In genomic region chr2:25966531-25967265, GRCh38 we compare ENCODE assay signal across 29 cellular contexts. TPM values are rescaled to one million over a fixed set of nuclear protein-coding genes. Genes with fewer than 3 reads are reported as not detected.
DNase-seq lines count a peak whose midpoint lies in the region; ATAC-seq, FAIRE-seq and TF ChIP-seq lines count a peak whose summit lies in the region.
"Had no signal": no experiment of that assay in that cellular context is flagged by ENCODE, and none has a peak within 500 bp of the region (broad histone marks: within the 10 kb centered on the region; RNA-seq: fewer than 3 reads in every experiment).

No MANE protein-coding gene starts in this region.

- in situ Hi-C loops in HepG2 (cut with HindIII; ENCODE audit: extremely low pct_ligation_motif_present, low pct_unique_long_range_greater_than_20kb), result no loop called here

- no peaks in the 10 kb centered on the region for H3K4me1 ChIP-seq in HepG2 (ENCODE audit: insufficient read depth, low read length)
- no peaks in the 10 kb centered on the region for H3K4me1 ChIP-seq in right lobe of liver
- no peaks in the 10 kb centered on the region for H3K4me1 ChIP-seq in kidney (ENCODE audit: control insufficient read depth in 1 of 2, insufficient read depth in 1 of 2, low read depth in 1 of 2, low read length in 2 of 2)

- H4K20me1 ChIP-seq in HepG2 (ENCODE audit: insufficient read depth, low read length), result no peaks in the 10 kb centered on the region

- intact Hi-C loops in HepG2 (cut with micrococcal nuclease; ENCODE audit: unreplicated experiment) (no loop called here), right lobe of liver (cut with DNase I) (no loop called here), kidney (cut with DNase I) (no loop called here)

- FAIRE-seq in HepG2 (lab: Jason Lieb, UNC), result no peak
- FAIRE-seq in kidney (lab: Jason Lieb, UNC), result no peak
- FAIRE-seq: colon, frontal cortex, GM12878, H54, TTC549 had no signal

- 89% methylated on average over 7 of the region's 7 CpGs for whole genome bisulfite sequencing in HepG2 (ENCODE audit: low lambda C conversion rate)
- WGBS in right lobe of liver (ENCODE audit: insufficient coverage, low coverage, low lambda C conversion rate, missing lambda C conversion rate), result 94% methylated on average over 3 of the region's 7 CpGs

- ATAC-seq in HepG2, result peak; percentile 51
- ATAC-seq in right lobe of liver, result no peak
- ATAC-seq: activated CD4-positive, alpha-beta T cell treated with anti-CD3 and anti-CD28 coated beads for 36 hours; mucosa of descending colon had no signal

- H3K9me3 ChIP-seq in HepG2 (ENCODE audit: low read length) (no peaks in the 10 kb centered on the region), right lobe of liver (no peaks in the 10 kb centered on the region), kidney (ENCODE audit: control insufficient read depth in 1 of 2, low read length in 2 of 2) (no peaks in the 10 kb centered on the region)
- H3K9me3 ChIP-seq: esophagus squamous epithelium, mucosa of descending colon had no signal

- no peaks in the 10 kb centered on the region for H3K79me2 ChIP-seq in HepG2 (ENCODE audit: insufficient read depth, low read length)
- H3K79me2 ChIP-seq: hepatocyte had no signal

- H3K4me2 ChIP-seq in HepG2 (ENCODE audit: low read depth, low read length), result no peak overlapping the region
- H3K4me2 ChIP-seq: hepatocyte, PC-9 had no signal

- CTCF ChIA-PET in HepG2 (lab: Yijun Ruan, JAX; ENCODE audit: low intra/inter-chr PET ratio, low total read pairs), result no interaction called here

- H3K27me3 ChIP-seq in HepG2 (ENCODE audit: control insufficient read depth in 1 of 2, insufficient read depth in 2 of 2, low read length in 2 of 2) (no peaks in the 10 kb centered on the region), right lobe of liver (no peaks in the 10 kb centered on the region)
- H3K27me3 ChIP-seq: brain microvascular endothelial cell, esophagus squamous epithelium, hepatocyte had no signal

- POLR2A ChIA-PET in HepG2 (lab: Yijun Ruan, JAX), result no interaction called here

- no peak overlapping the region for H2AFZ ChIP-seq in HepG2 (ENCODE audit: low read length)
- H2AFZ ChIP-seq: hepatocyte, PC-9 had no signal

- no peak overlapping the region for H3K9ac ChIP-seq in HepG2 (ENCODE audit: insufficient read depth, low read depth, low read length)
- no peak overlapping the region for H3K9ac ChIP-seq in kidney (ENCODE audit: low read length in 2 of 2)

- H3K4me3 ChIP-seq in HepG2 (replicated peaks in 1 of 3; ENCODE audit: insufficient read depth in 1 of 3, low read depth in 2 of 3, low read length in 3 of 3) (no peak overlapping the region), right lobe of liver (no peak overlapping the region), kidney (ENCODE audit: low read length in 2 of 2) (no peak overlapping the region)
- H3K4me3 ChIP-seq: esophagus squamous epithelium, GM12878, hepatocyte, mucosa of descending colon, PC-9 had no signal

- BruUV-seq in HepG2 (replicated peaks; lab: Mats Ljungman, UMichigan), result no TSS peak

- H3K27ac ChIP-seq in HepG2 (ENCODE audit: extremely low read length, insufficient read depth, low read length) (no peak overlapping the region), right lobe of liver (no peak overlapping the region), kidney (ENCODE audit: low read depth in 2 of 2, low read length in 2 of 2) (no peak overlapping the region)
- H3K27ac ChIP-seq: brain microvascular endothelial cell, esophagus squamous epithelium, hepatocyte, PC-9 had no signal

- no peak for DNase-seq in HepG2 (ENCODE audit: low spot score)
- no peak for DNase-seq in right lobe of liver
- DNase-seq in SK-N-DZ (ENCODE audit: low spot score), result peak; percentile 84
- peak; percentile 9 for DNase-seq in kidney
- DNase-seq in ecto neural progenitor cell (ENCODE audit: low spot score), result no peak
- no peak for DNase-seq in activated CD4-positive, alpha-beta T cell treated with anti-CD3 and anti-CD28 coated beads, Interleukin-2, amount 50 U/mL, for 1 hour
- no peak for DNase-seq in NCI-H748 (lab: John Stamatoyannopoulos, UW; ENCODE audit: unreplicated experiment)
- no peak for DNase-seq in NCI-H226
- DNase-seq: activated CD4-positive, alpha-beta T cell treated with anti-CD3 and anti-CD28 coated beads for 36 hours; activated CD8-positive, alpha-beta memory T cell treated with anti-CD3 and anti-CD28 coated beads for 24 hours; activated gamma-delta T cell treated with Interleukin-2 at 50 U/mL for 16 hours; activated T-cell treated with anti-CD3 and anti-CD28 coated beads, Interleukin-2, amount 50 U/mL, for 24 hours; brain microvascular endothelial cell; Calu3; esophagus squamous epithelium; immature natural killer cell; mucosa of descending colon; NCI-H1105 treated with DMSO at 0.1 percent for 48 hours; NCI-H2029; NCI-H345; PC-9; stimulated activated CD8-positive, alpha-beta memory T cell treated with anti-CD3 and anti-CD28 coated beads, Interleukin-4, amount 100 ng/mL, for 48 hours; T-helper 1 cell had no signal

- H3K36me3 ChIP-seq in HepG2 (replicated peaks in 1 of 2; ENCODE audit: control insufficient read depth in 1 of 2, insufficient read depth in 2 of 2, low read length in 2 of 2), result no peaks in the 10 kb centered on the region; a peak in 1 of 5 replicates
- H3K36me3 ChIP-seq in right lobe of liver, result no peaks in the 10 kb centered on the region
- H3K36me3 ChIP-seq in kidney (ENCODE audit: control insufficient read depth in 1 of 2, insufficient read depth in 2 of 2, low read length in 2 of 2), result no peaks in the 10 kb centered on the region
- H3K36me3 ChIP-seq: esophagus squamous epithelium had no signal

- no peak for TF ChIP-seq RAD21 in HepG2 (CRISPR knock-in tag; IDR thresholded peaks at IDR 0.05)

- TF ChIP-seq CTCF in HepG2 (CRISPR knock-in tag; IDR thresholded peaks at IDR 0.05) (no peak), right lobe of liver (IDR thresholded peaks at IDR 0.05) (no peak), kidney (IDR thresholded peaks at IDR 0.05; ENCODE audit: borderline replicate concordance, extremely low read depth, insufficient read depth) (no peak)

- TF ChIP-seq EP300 in HepG2 (IDR thresholded peaks at IDR 0.05; ENCODE audit: low read depth in 2 of 2, low read length in 2 of 2) (no peak), HepG2 (CRISPR knock-in tag; IDR thresholded peaks at IDR 0.05; ENCODE audit: borderline replicate concordance) (no peak)

- no peak for TF ChIP-seq POLR2A in HepG2 (IDR thresholded peaks at IDR 0.05; ENCODE audit: insufficient read depth in 1 of 2, low read depth in 2 of 2, low read length in 2 of 2)
- no peak for TF ChIP-seq POLR2A in right lobe of liver (IDR thresholded peaks at IDR 0.05)

TF ChIP-seq in HepG2, 621 proteins besides CTCF, POLR2A, EP300 and RAD21 (continues in another document):
- no peak for TF ChIP-seq ZFP1 (CRISPR knock-in tag; IDR thresholded peaks at IDR 0.05)
- no peak for TF ChIP-seq ZNF431 (CRISPR knock-in tag; IDR thresholded peaks at IDR 0.05; ENCODE audit: borderline replicate concordance, low read depth)
- no peak for TF ChIP-seq ARNT (IDR thresholded peaks at IDR 0.05)
- no peak for TF ChIP-seq ZBTB33 (CRISPR knock-in tag; IDR thresholded peaks at IDR 0.05)

RNA-seq across cellular contexts. Expression of gene KIF3C, which starts 15.6 kb away (rescaled TPM):
- 3.4 and 3.6 TPM in 2 replicates for total RNA-seq in HepG2 (2016; rRNA removed; fragmentation: Illumina TruSeq; extraction: Trizol)
- 2.6 and 3.1 TPM in 2 replicates for total RNA-seq in HepG2 (2016; cell fraction: cytosol; rRNA removed; fragmentation: Illumina TruSeq; extraction: Trizol; ENCODE audit: low read depth)
- 3.3 and 4.2 TPM in 2 replicates for total RNA-seq in HepG2 (2016; cell fraction: insoluble cytoplasmic fraction; rRNA removed; fragmentation: Illumina TruSeq; extraction: Trizol)
- total RNA-seq in HepG2 (2016; cell fraction: membrane; rRNA removed; fragmentation: Illumina TruSeq; extraction: Trizol), result 6.0 and 7.0 TPM in 2 replicates
- 3.7 TPM in 2 replicates for total RNA-seq in HepG2 (2016; cell fraction: nucleus; rRNA removed; fragmentation: Illumina TruSeq; extraction: Trizol)
- 4.8 and 4.9 TPM in 2 replicates for polyA plus RNA-seq in HepG2 (2011; rRNA removed)
- 3.8 and 4.0 TPM in 2 replicates for polyA plus RNA-seq in HepG2 (2011; cell fraction: cytosol; rRNA removed)
- 3.6 and 4.6 TPM in 2 replicates for polyA plus RNA-seq in HepG2 (2011; cell fraction: nucleus; rRNA removed)
- 7.3 and 11.4 TPM in 2 replicates for polyA plus RNA-seq in HepG2 (2012)
- 2.1 and 2.7 TPM in 2 replicates for polyA plus RNA-seq in HepG2 (2016; cell fraction: cytosol; fragmentation: Illumina TruSeq; extraction: Trizol; ENCODE audit: low read depth)
- polyA plus RNA-seq in HepG2 (2016; cell fraction: insoluble cytoplasmic fraction; fragmentation: Illumina TruSeq; extraction: Trizol; ENCODE audit: low read depth), result 3.7 and 4.9 TPM in 2 replicates
- polyA plus RNA-seq in HepG2 (2016; cell fraction: membrane; fragmentation: Illumina TruSeq; extraction: Trizol; ENCODE audit: low read depth), result 6.1 and 6.3 TPM in 2 replicates
- polyA plus RNA-seq in HepG2 (2016; cell fraction: nucleus; fragmentation: Illumina TruSeq; extraction: Trizol; ENCODE audit: insufficient read depth, low read depth), result 4.6 and 4.7 TPM in 2 replicates
- 2.6 and 8.0 TPM in 2 replicates for polyA minus RNA-seq in HepG2 (2011; rRNA and poly(A)+ RNA removed; ENCODE audit: low replicate concordance)
- 3.7 and 5.7 TPM in 2 replicates for polyA minus RNA-seq in HepG2 (2011; cell fraction: cytosol; rRNA and poly(A)+ RNA removed)
- polyA minus RNA-seq in HepG2 (2011; cell fraction: nucleus; rRNA and poly(A)+ RNA removed), result 5.5 and 7.8 TPM in 2 replicates
- total RNA-seq in right lobe of liver, result 1 to 10 TPM in 3 of 6 experiments, under 1 TPM in 3; 0.88 to 2.2 (median 1.0) TPM
- 12.0 and 16.5 TPM in 2 replicates for polyA plus RNA-seq in SK-N-DZ (2014; cell fraction: cytosol; rRNA removed)
- polyA plus RNA-seq in SK-N-DZ (2014; cell fraction: nucleus; rRNA removed), result 6.2 and 7.4 TPM in 2 replicates
- 4.8 TPM for total RNA-seq in kidney
- polyA plus RNA-seq in kidney (ENCODE audit: insufficient read depth, low read depth, low replicate concordance), result 1.9 TPM

Comparison
In these comparisons a context has a peak if more than half of its experiments do, and no peak if none do; other contexts are left out.
1. DNase-seq: peak in SK-N-DZ (single experiment) and kidney (single experiment); none in HepG2 (single experiment), right lobe of liver (0 of 3), ecto neural progenitor cell (single experiment), activated CD4-positive, alpha-beta T cell treated with anti-CD3 and anti-CD28 coated beads, Interleukin-2, amount 50 U/mL, for 1 hour (single experiment), NCI-H748 (single experiment) and NCI-H226 (single experiment).